Comparison of ENCODE assay signal across 18 cellular contexts in the genomic region with DNA sequence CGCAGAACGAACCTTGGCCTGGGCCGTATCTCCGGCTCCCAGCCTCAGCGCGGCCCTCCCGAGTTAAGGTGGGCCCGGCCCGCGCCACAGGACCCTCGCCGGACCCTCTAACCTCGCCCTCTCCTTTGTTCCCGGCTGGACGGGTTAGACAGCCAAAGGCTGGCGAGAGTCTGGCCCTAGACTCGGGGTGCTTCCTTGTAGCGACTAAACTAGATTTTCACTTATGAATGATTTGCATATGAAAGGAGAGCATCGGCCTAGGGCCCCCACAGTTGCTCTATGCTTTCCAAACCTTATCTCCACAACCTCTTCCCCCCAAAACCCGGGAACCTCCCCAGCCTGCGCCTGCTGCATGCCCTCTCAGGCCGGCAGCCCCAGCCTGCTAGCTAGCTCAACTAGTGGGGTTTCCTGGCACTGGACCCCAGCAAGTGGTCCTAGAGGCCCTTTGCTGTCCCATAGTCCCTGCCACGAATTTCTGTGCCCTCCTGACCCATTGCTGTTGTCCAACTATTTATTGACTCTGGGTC. TPM values are rescaled to one million over a fixed set of nuclear protein-coding genes. Genes with fewer than 3 reads are reported as not detected.
DNase-seq lines count a peak whose midpoint lies in the region; ATAC-seq and TF ChIP-seq lines count a peak whose summit lies in the region.
"Had no signal": no experiment of that assay in that cellular context is flagged by ENCODE, and none has a peak within 500 bp of the region (broad histone marks: within the 10 kb centered on the region; RNA-seq: fewer than 3 reads in every experiment).

No MANE protein-coding gene starts in this region.

- no peaks in the 10 kb centered on the region for H3K36me3 Mint-ChIP-seq in activated CD4-positive, alpha-beta T cell treated with anti-CD3 and anti-CD28 coated beads, Interleukin-2, amount 10 ng/mL, durations not matched to agents 24 days and 14 days (ENCODE audit: low read depth)
- no peaks in the 10 kb centered on the region for H3K36me3 Mint-ChIP-seq in stimulated activated memory B cell treated with anti-CD40 and anti-IgM and Interleukin-4, amounts not matched to agents 10 μg/mL and 1 μg/mL and 100 μg/mL, for 72 hours
- peaks cover 17% of the 10 kb centered on the region for H3K36me3 Mint-ChIP-seq in activated T-helper 17 cell treated with anti-CD3 and anti-CD28 coated beads, Interleukin-2, amount 50 U/mL, for 72 hours (ENCODE audit: low read depth)

- H3K4me1 Mint-ChIP-seq in activated CD4-positive, alpha-beta T cell treated with anti-CD3 and anti-CD28 coated beads, Interleukin-2, amount 10 ng/mL, durations not matched to agents 24 days and 14 days, result peaks cover 12% of the 10 kb centered on the region
- peaks cover 26% of the 10 kb centered on the region for H3K4me1 Mint-ChIP-seq in stimulated activated memory B cell treated with anti-CD40 and anti-IgM and Interleukin-4, amounts not matched to agents 10 μg/mL and 1 μg/mL and 100 μg/mL, for 72 hours
- H3K4me1 Mint-ChIP-seq in activated T-helper 17 cell treated with anti-CD3 and anti-CD28 coated beads, Interleukin-2, amount 50 U/mL, for 72 hours, result no peaks in the 10 kb centered on the region

- TF ChIP-seq CTCF in fibroblast of mammary gland (conservative IDR thresholded peaks at IDR 0.05; ENCODE audit: control insufficient read depth, insufficient read depth, low read depth, low read length), result no peak

- peaks cover 84% of the 10 kb centered on the region for H3K27me3 Mint-ChIP-seq in activated CD4-positive, alpha-beta T cell treated with anti-CD3 and anti-CD28 coated beads, Interleukin-2, amount 10 ng/mL, durations not matched to agents 24 days and 14 days
- H3K27me3 Mint-ChIP-seq in stimulated activated memory B cell treated with anti-CD40 and anti-IgM and Interleukin-4, amounts not matched to agents 10 μg/mL and 1 μg/mL and 100 μg/mL, for 72 hours, result peaks cover 95% of the 10 kb centered on the region
- H3K27me3 Mint-ChIP-seq in activated T-helper 17 cell treated with anti-CD3 and anti-CD28 coated beads, Interleukin-2, amount 50 U/mL, for 72 hours, result peaks cover 69% of the 10 kb centered on the region

- H3K4me3 ChIP-seq in NT2/D1 (ENCODE audit: insufficient read length, low read depth) (no peak overlapping the region), fibroblast of mammary gland (ENCODE audit: control insufficient read depth, low read depth, low read length) (peak overlapping the region; percentile 52)

- H3K27ac Mint-ChIP-seq in activated CD4-positive, alpha-beta T cell treated with anti-CD3 and anti-CD28 coated beads, Interleukin-2, amount 10 ng/mL, durations not matched to agents 24 days and 14 days, result peak overlapping the region; percentile 60
- no peak overlapping the region for H3K27ac Mint-ChIP-seq in stimulated activated memory B cell treated with anti-CD40 and anti-IgM and Interleukin-4, amounts not matched to agents 10 μg/mL and 1 μg/mL and 100 μg/mL, for 72 hours
- H3K27ac Mint-ChIP-seq in activated T-helper 17 cell treated with anti-CD3 and anti-CD28 coated beads, Interleukin-2, amount 50 U/mL, for 72 hours, result no peak overlapping the region
- H3K27ac Mint-ChIP-seq: activated CD8-positive, alpha-beta T cell treated with anti-CD3 and anti-CD28 coated beads for 36 hours had no signal

- ATAC-seq in stimulated activated memory B cell treated with anti-CD40 and anti-IgM and Interleukin-4, amounts not matched to agents 10 μg/mL and 1 μg/mL and 100 μg/mL, for 72 hours, result no peak
- ATAC-seq in HG02588 (IDR thresholded peaks at IDR 0.05; ENCODE audit: unreplicated experiment), result no peak
- no peak for ATAC-seq in activated T-helper 17 cell treated with anti-CD3 and anti-CD28 coated beads, Interleukin-2, amount 50 U/mL, for 72 hours (replicated peaks)
- ATAC-seq: activated CD8-positive, alpha-beta T cell treated with anti-CD3 and anti-CD28 coated beads for 36 hours; stimulated activated naive CD8-positive, alpha-beta T cell treated with anti-CD3 and anti-CD28 coated beads, Interleukin-15, Interleukin-2, amounts not matched to agents 100 U/mL and 50 U/mL, for 24 hours had no signal

- H3K9me3 Mint-ChIP-seq in activated CD4-positive, alpha-beta T cell treated with anti-CD3 and anti-CD28 coated beads, Interleukin-2, amount 10 ng/mL, durations not matched to agents 24 days and 14 days, result no peaks in the 10 kb centered on the region
- no peaks in the 10 kb centered on the region for H3K9me3 Mint-ChIP-seq in stimulated activated memory B cell treated with anti-CD40 and anti-IgM and Interleukin-4, amounts not matched to agents 10 μg/mL and 1 μg/mL and 100 μg/mL, for 72 hours
- H3K9me3 Mint-ChIP-seq in activated T-helper 17 cell treated with anti-CD3 and anti-CD28 coated beads, Interleukin-2, amount 50 U/mL, for 72 hours, result no peaks in the 10 kb centered on the region
- H3K9me3 Mint-ChIP-seq: activated CD8-positive, alpha-beta T cell treated with anti-CD3 and anti-CD28 coated beads for 36 hours had no signal

- no peaks in the 10 kb centered on the region for H3K9me3 ChIP-seq in NT2/D1 (ENCODE audit: insufficient read depth, low read length)
- H3K9me3 ChIP-seq: pancreas had no signal

- H3K4me1 ChIP-seq in NT2/D1 (ENCODE audit: insufficient read depth, insufficient read length), result peaks cover 12% of the 10 kb centered on the region
- H3K4me1 ChIP-seq: pancreas had no signal

- DNase-seq in activated CD4-positive, alpha-beta T cell treated with anti-CD3 and anti-CD28 coated beads, Interleukin-2, amount 10 ng/mL, durations not matched to agents 24 days and 14 days, result no peak
- no peak for DNase-seq in activated CD4-positive, alpha-beta T cell treated with anti-CD3 and anti-CD28 coated beads, Interleukin-2, amount 50 U/mL, for 1 hour
- no peak for DNase-seq in NT2/D1 (ENCODE audit: low read depth, low spot score)
- DNase-seq in fibroblast of mammary gland (ENCODE audit: low read depth), result no peak
- DNase-seq in foreskin melanocyte, result no peak
- DNase-seq: activated CD8-positive, alpha-beta T cell treated with anti-CD3 and anti-CD28 coated beads for 36 hours; activated gamma-delta T cell; effector CD4-positive, alpha-beta T cell; KG1; mesendoderm; NCI-H1417 treated with DMSO at 0.1 percent for 48 hours; pancreas; stimulated activated naive CD8-positive, alpha-beta T cell treated with anti-CD3 and anti-CD28 coated beads, Interleukin-15, Interleukin-2, amounts not matched to agents 100 U/mL and 50 U/mL, for 24 hours; T-helper 9 cell had no signal

- peaks cover 100% of the 10 kb centered on the region for H3K27me3 ChIP-seq in NT2/D1 (ENCODE audit: insufficient read depth, insufficient read length)

- intact Hi-C loops in activated CD4-positive, alpha-beta T cell treated with anti-CD3 and anti-CD28 coated beads, Interleukin-2, amount 10 ng/mL, durations not matched to agents 24 days and 14 days (cut with micrococcal nuclease), result loop anchor here (5.0 kb wide), 2 partner anchors 38 to 78 kb away; no protein-coding TSS in a partner anchor

- H3K9ac ChIP-seq in NT2/D1 (ENCODE audit: insufficient read length, low read depth), result peak overlapping the region; percentile 26

- no peak overlapping the region for H3K4me3 Mint-ChIP-seq in activated CD4-positive, alpha-beta T cell treated with anti-CD3 and anti-CD28 coated beads, Interleukin-2, amount 10 ng/mL, durations not matched to agents 24 days and 14 days
- peak overlapping the region; percentile 42 for H3K4me3 Mint-ChIP-seq in stimulated activated memory B cell treated with anti-CD40 and anti-IgM and Interleukin-4, amounts not matched to agents 10 μg/mL and 1 μg/mL and 100 μg/mL, for 72 hours
- H3K4me3 Mint-ChIP-seq in activated T-helper 17 cell treated with anti-CD3 and anti-CD28 coated beads, Interleukin-2, amount 50 U/mL, for 72 hours, result no peak overlapping the region

- no peaks in the 10 kb centered on the region for H3K36me3 ChIP-seq in NT2/D1 (ENCODE audit: insufficient read depth, insufficient read length, low read length)
- H3K36me3 ChIP-seq: pancreas had no signal

RNA-seq across cellular contexts. Expression of a gene that starts 2.0 kb away (rescaled TPM):
- not detected in 2 replicates for total RNA-seq in activated CD4-positive, alpha-beta T cell treated with anti-CD3 and anti-CD28 coated beads, Interleukin-2, amount 10 ng/mL, durations not matched to agents 24 days and 14 days
- not detected for total RNA-seq in activated T-helper 17 cell treated with anti-CD3 and anti-CD28 coated beads, Interleukin-2, amount 50 U/mL, for 72 hours
- total RNA-seq: activated CD8-positive, alpha-beta T cell treated with anti-CD3 and anti-CD28 coated beads for 36 hours; frontal cortex; pancreas had no signal

RNA-seq across cellular contexts. Expression of a gene that starts 6.6 kb away (rescaled TPM):
- not detected in 2 replicates for total RNA-seq in activated CD4-positive, alpha-beta T cell treated with anti-CD3 and anti-CD28 coated beads, Interleukin-2, amount 10 ng/mL, durations not matched to agents 24 days and 14 days
- total RNA-seq in activated T-helper 17 cell treated with anti-CD3 and anti-CD28 coated beads, Interleukin-2, amount 50 U/mL, for 72 hours, result not detected
- total RNA-seq: activated CD8-positive, alpha-beta T cell treated with anti-CD3 and anti-CD28 coated beads for 36 hours; frontal cortex had no signal

RNA-seq across cellular contexts. Expression of a gene that starts 18.8 kb away (rescaled TPM):
- not detected in 2 replicates for total RNA-seq in activated CD4-positive, alpha-beta T cell treated with anti-CD3 and anti-CD28 coated beads, Interleukin-2, amount 10 ng/mL, durations not matched to agents 24 days and 14 days
- under 1 TPM in 1 of 2 donors, not detected in 1; 0.16 TPM for total RNA-seq in activated T-helper 17 cell treated with anti-CD3 and anti-CD28 coated beads, Interleukin-2, amount 50 U/mL, for 72 hours
- total RNA-seq: frontal cortex had no signal

RNA-seq across cellular contexts. Expression of a gene that starts 26.1 kb away (rescaled TPM):
- not detected in 2 replicates for total RNA-seq in activated CD4-positive, alpha-beta T cell treated with anti-CD3 and anti-CD28 coated beads, Interleukin-2, amount 10 ng/mL, durations not matched to agents 24 days and 14 days
- not detected for total RNA-seq in activated T-helper 17 cell treated with anti-CD3 and anti-CD28 coated beads, Interleukin-2, amount 50 U/mL, for 72 hours
- total RNA-seq: activated CD8-positive, alpha-beta T cell treated with anti-CD3 and anti-CD28 coated beads for 36 hours; frontal cortex; pancreas had no signal

RNA-seq across cellular contexts. Expression of a gene that starts 34.9 kb away (rescaled TPM):
- total RNA-seq in activated CD4-positive, alpha-beta T cell treated with anti-CD3 and anti-CD28 coated beads, Interleukin-2, amount 10 ng/mL, durations not matched to agents 24 days and 14 days, result not detected in 2 replicates
- total RNA-seq in activated T-helper 17 cell treated with anti-CD3 and anti-CD28 coated beads, Interleukin-2, amount 50 U/mL, for 72 hours, result not detected
- total RNA-seq: activated CD8-positive, alpha-beta T cell treated with anti-CD3 and anti-CD28 coated beads for 36 hours; frontal cortex had no signal
